ENCODE assay signal across 8 cellular contexts in the genomic region with DNA sequence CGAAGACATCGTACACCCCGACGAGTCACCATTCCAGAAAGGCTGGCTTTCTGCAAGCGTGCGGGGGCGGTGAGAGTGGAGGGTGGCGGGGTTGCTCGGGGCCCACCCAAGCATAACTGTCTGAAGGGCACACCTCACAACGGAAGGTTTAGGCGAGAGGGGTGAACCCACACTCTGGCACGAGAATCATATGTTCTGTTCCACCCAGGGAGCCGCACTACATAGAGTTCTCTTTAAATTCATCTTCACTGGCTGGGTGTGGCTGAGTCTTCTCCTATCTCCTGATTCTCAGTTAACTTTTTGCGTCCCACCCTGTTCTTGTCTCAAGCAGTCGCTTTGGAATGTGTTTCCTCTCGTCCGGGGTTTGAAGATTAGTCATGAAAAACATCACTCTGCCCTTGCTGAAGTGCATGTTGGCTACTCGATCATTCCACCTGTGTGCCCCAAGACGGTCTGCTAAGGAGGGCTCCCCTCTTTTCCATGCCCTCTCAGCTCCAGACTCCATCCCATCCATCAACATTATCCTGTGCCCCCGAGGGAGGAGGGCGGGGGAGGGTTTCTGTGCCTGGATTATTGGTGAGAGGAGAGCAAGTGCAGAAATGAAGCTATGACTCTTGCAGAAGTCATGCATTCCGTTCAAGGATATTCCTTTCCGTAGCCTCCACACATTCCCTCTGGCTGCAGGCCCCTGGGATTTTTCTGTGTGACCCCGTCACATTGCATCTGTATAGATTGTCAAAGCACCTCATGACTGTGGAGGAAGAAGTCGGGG. TPM values are rescaled to one million over a fixed set of nuclear protein-coding genes. Genes with fewer than 3 reads are reported as not detected.
DNase-seq lines count a peak whose midpoint lies in the region; ATAC-seq and TF ChIP-seq lines count a peak whose summit lies in the region.

No MANE protein-coding gene starts in this region.

- no peaks in the 10 kb centered on the region for H3F3A ChIP-seq in SK-N-SH (replicated peaks; ENCODE audit: insufficient read depth)

- no peak for TF ChIP-seq EP300 in SK-N-SH (IDR thresholded peaks at IDR 0.05; ENCODE audit: borderline replicate concordance in 1 of 2, low read depth in 1 of 2, low read length in 1 of 2)
- no peak for TF ChIP-seq EP300 in tibial nerve (IDR thresholded peaks at IDR 0.05)

- TF ChIP-seq CTCF in SK-N-SH (IDR thresholded peaks at IDR 0.05), result no peak
- TF ChIP-seq CTCF in lower lobe of right lung (IDR thresholded peaks at IDR 0.05), result no peak
- TF ChIP-seq CTCF in tibial nerve (IDR thresholded peaks at IDR 0.05), result no peak

- H3K36me3 ChIP-seq in SK-N-SH (replicated peaks in 1 of 2; ENCODE audit: control insufficient read depth in 1 of 2, insufficient read depth in 2 of 2, low read length in 1 of 2) (no peaks in the 10 kb centered on the region), lower lobe of right lung (no peaks in the 10 kb centered on the region), tibial nerve (no peaks in the 10 kb centered on the region)

- WGBS in SK-N-SH (ENCODE audit: low lambda C conversion rate), result 81% methylated on average over 19 of the region's 25 CpGs
- WGBS in tibial nerve, 2 donors, result 67 to 73% methylated on average over 25 of the region's 25 CpGs

- no peaks in the 10 kb centered on the region for H3K9me2 ChIP-seq in SK-N-SH

- H3K9me3 ChIP-seq in SK-N-SH (no peaks in the 10 kb centered on the region), lower lobe of right lung (no peaks in the 10 kb centered on the region), tibial nerve (no peaks in the 10 kb centered on the region)

- peaks cover 0 to 15% of the 10 kb centered on the region in 2 experiments; a peak in 3 of 4 replicates for H3K4me1 ChIP-seq in SK-N-SH (ENCODE audit: control insufficient read depth in 1 of 2, insufficient read depth in 2 of 2, low read depth in 1 of 2, low read length in 1 of 2)
- H3K4me1 ChIP-seq in lower lobe of right lung, result peaks cover 35% of the 10 kb centered on the region
- peaks cover 0 to 44% (median 14%) of the 10 kb centered on the region in 4 donors for H3K4me1 ChIP-seq in tibial nerve

- H3K4me2 ChIP-seq in SK-N-SH, result peak overlapping the region; percentile 80

- CTCF ChIA-PET in SK-N-SH (lab: Yijun Ruan, JAX), result interaction anchor here (0.6 to 5.7 kb wide), 39 partner anchors 8 to 577 kb away, joined by 3 to 164 read pairs (median 5); partner anchors contain the start of genes CD34 and CD46

- ATAC-seq in SK-N-SH treated with all-trans-retinoic acid at 6 μM for 48 hours (no peak; the same call in 2 of the 3 replicates), lower lobe of right lung (peak; percentile 1 to 9), HG03457 (IDR thresholded peaks at IDR 0.05; ENCODE audit: unreplicated experiment) (no peak)

- H2AFZ ChIP-seq in SK-N-SH (ENCODE audit: low read depth), result peak overlapping the region; percentile 95

- H3K4me3 ChIP-seq in SK-N-SH (ENCODE audit: low read depth in 2 of 2, low read length in 1 of 2), result no peak overlapping the region
- peak overlapping the region; percentile 74 for H3K4me3 ChIP-seq in lower lobe of right lung
- H3K4me3 ChIP-seq in tibial nerve, result peak overlapping the region in 2 of 4 donors; percentile 56 to 69

- H3K27ac ChIP-seq in SK-N-SH (ENCODE audit: low read depth in 2 of 2, low read length in 1 of 2), result no peak overlapping the region
- peak overlapping the region; percentile 27 for H3K27ac ChIP-seq in caudate nucleus (ENCODE audit: low read depth, low read length)
- peak overlapping the region; percentile 97 for H3K27ac ChIP-seq in lower lobe of right lung
- H3K27ac ChIP-seq in tibial nerve, result peak overlapping the region; percentile 80 to 93 (median 88)

- intact Hi-C loops in lower lobe of right lung (cut with DNase I), result no loop called here

- TF ChIP-seq POLR2A in tibial nerve (IDR thresholded peaks at IDR 0.05), result no peak

- H3K79me2 ChIP-seq in SK-N-SH (ENCODE audit: insufficient read depth), result no peaks in the 10 kb centered on the region

- H3K27me3 ChIP-seq in SK-N-SH (ENCODE audit: insufficient read depth) (no peaks in the 10 kb centered on the region), lower lobe of right lung (ENCODE audit: low read depth) (peaks cover 2% of the 10 kb centered on the region), tibial nerve (no peaks in the 10 kb centered on the region)

- POLR2A ChIA-PET in SK-N-SH (lab: Yijun Ruan, JAX), result interaction anchor here (2.1 kb wide), 1 partner anchor 80 kb away, joined by 20 read pairs; no protein-coding TSS in a partner anchor

- no peak for TF ChIP-seq RAD21 in SK-N-SH (IDR thresholded peaks at IDR 0.05; ENCODE audit: low read length)

- no peak overlapping the region for H3K9ac ChIP-seq in SK-N-SH

- DNase-seq in SK-N-SH, result no peak
- DNase-seq in caudate nucleus (lab: John Stamatoyannopoulos, UW), result peak in 3 of 61 donors; percentile 36 to 46 (median 43)
- DNase-seq in lower lobe of right lung, result no peak
- no peak for DNase-seq in tibial nerve (ENCODE audit: low spot score in 2 of 2)
- DNase-seq in NCI-H146 treated with DMSO at 0.1 percent for 48 hours (lab: John Stamatoyannopoulos, UW; ENCODE audit: unreplicated experiment), result no peak
- no peak for DNase-seq in NCI-H2029 treated with DMSO at 0.1 percent for 48 hours (lab: John Stamatoyannopoulos, UW)

- no peaks in the 10 kb centered on the region for H4K20me1 ChIP-seq in SK-N-SH (ENCODE audit: insufficient read depth)

TF ChIP-seq in SK-N-SH, 30 proteins besides CTCF, POLR2A, EP300 and RAD21 (continues in another document):
- TF ChIP-seq IRF3 (IDR thresholded peaks at IDR 0.05; ENCODE audit: low read depth, low read length) (no peak), SMC3 (IDR thresholded peaks at IDR 0.05; ENCODE audit: low read depth, low read length) (no peak), TEAD4 (IDR thresholded peaks at IDR 0.05; ENCODE audit: borderline replicate concordance, insufficient read depth) (no peak), RFX5 (IDR thresholded peaks at IDR 0.05; ENCODE audit: low read length) (no peak), YY1 (IDR thresholded peaks at IDR 0.05; ENCODE audit: low read depth) (no peak), POLR2AphosphoS5 (IDR thresholded peaks at IDR 0.05; ENCODE audit: low read depth, low read length) (no peak), MXI1 (IDR thresholded peaks at IDR 0.05; ENCODE audit: low read depth, low read length) (no peak), ELF1 (IDR thresholded peaks at IDR 0.05) (no peak), TCF12 (IDR thresholded peaks at IDR 0.05) (no peak), NRF1 (IDR thresholded peaks at IDR 0.05; ENCODE audit: low read depth, low read length) (no peak)
- TF ChIP-seq, protein P1, sequence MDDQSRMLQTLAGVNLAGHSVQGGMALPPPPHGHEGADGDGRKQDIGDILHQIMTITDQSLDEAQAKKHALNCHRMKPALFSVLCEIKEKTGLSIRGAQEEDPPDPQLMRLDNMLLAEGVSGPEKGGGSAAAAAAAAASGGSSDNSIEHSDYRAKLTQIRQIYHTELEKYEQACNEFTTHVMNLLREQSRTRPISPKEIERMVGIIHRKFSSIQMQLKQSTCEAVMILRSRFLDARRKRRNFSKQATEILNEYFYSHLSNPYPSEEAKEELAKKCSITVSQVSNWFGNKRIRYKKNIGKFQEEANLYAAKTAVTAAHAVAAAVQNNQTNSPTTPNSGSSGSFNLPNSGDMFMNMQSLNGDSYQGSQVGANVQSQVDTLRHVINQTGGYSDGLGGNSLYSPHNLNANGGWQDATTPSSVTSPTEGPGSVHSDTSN (IDR thresholded peaks at IDR 0.05), result no peak

TF ChIP-seq in SK-N-SH treated with all-trans-retinoic acid at 6 μM for 48 hours, 23 proteins besides CTCF, POLR2A, EP300 and RAD21:
- no peak for TF ChIP-seq ARNTL (CRISPR knock-in tag; IDR thresholded peaks at IDR 0.05; ENCODE audit: borderline replicate concordance, low read depth)

RNA-seq across cellular contexts. Expression of gene CD34, which starts 53.5 kb away (rescaled TPM):
- polyA plus RNA-seq in SK-N-SH (2012; rRNA removed), result 0.59 and 0.62 TPM in 2 replicates
- 0.33 and 0.43 TPM in 2 replicates for polyA plus RNA-seq in SK-N-SH (2012; cell fraction: cytosol; rRNA removed)
- polyA plus RNA-seq in SK-N-SH (2012; cell fraction: nucleus; rRNA removed), result 0.42 and 0.54 TPM in 2 replicates
- total RNA-seq in lower lobe of right lung (44.6 TPM), tibial nerve (10 to 100 TPM; 38.5 to 73.7 (median 55.3) TPM)

Comparison
In these comparisons a context has a peak if more than half of its experiments do, and no peak if none do; other contexts are left out.
1. H3K27ac ChIP-seq: peak in caudate nucleus (single experiment), lower lobe of right lung (single experiment) and tibial nerve (4 of 4); none in SK-N-SH (0 of 2).
2. ATAC-seq: peak in lower lobe of right lung (2 of 2); none in SK-N-SH treated with all-trans-retinoic acid at 6 μM for 48 hours (single experiment) and HG03457 (single experiment).